ENCODE assay signal across 11 cellular contexts in genomic region chr9:104860280-104860679, GRCh38.
DNase-seq lines count a peak whose midpoint lies in the region; ATAC-seq and TF ChIP-seq lines count a peak whose summit lies in the region.
"Had no signal": no experiment of that assay in that cellular context is flagged by ENCODE, and none has a peak within 500 bp of the region (broad histone marks: within the 10 kb centered on the region; RNA-seq: fewer than 3 reads in every experiment).

No MANE protein-coding gene starts in this region.

- H3K9me3 Mint-ChIP-seq in GM23338 (peaks cover 4% of the 10 kb centered on the region; the same call in 2 of the 3 replicates), natural killer cell (no peaks in the 10 kb centered on the region)
- H3K9me3 Mint-ChIP-seq: immature natural killer cell had no signal

- no peak for TF ChIP-seq POLR2A in right lobe of liver (IDR thresholded peaks at IDR 0.05)

- peaks cover 29% of the 10 kb centered on the region; the same call in 2 of the 3 replicates for H3K36me3 Mint-ChIP-seq in GM23338 (ENCODE audit: low read depth)
- no peaks in the 10 kb centered on the region for H3K36me3 Mint-ChIP-seq in natural killer cell
- H3K36me3 Mint-ChIP-seq: immature natural killer cell had no signal

- peak; percentile 50 for ATAC-seq in HG02852 (IDR thresholded peaks at IDR 0.05; ENCODE audit: unreplicated experiment)
- peak in 1 of 4 donors; percentile 24 for ATAC-seq in right lobe of liver
- ATAC-seq in GM23338 = no peak
- no peak for ATAC-seq in natural killer cell
- ATAC-seq in HG02678 (IDR thresholded peaks at IDR 0.05; ENCODE audit: unreplicated experiment) = no peak
- ATAC-seq: PC-3 had no signal

- H3K4me3 ChIP-seq in BLaER1 treated with 17β-estradiol and CSF1 and Interleukin-3, amounts not matched to agents 10 nM and 100 nM = no peak overlapping the region
- H3K4me3 ChIP-seq in right lobe of liver (no peak overlapping the region), GM23338 (no peak overlapping the region)

- H2AFZ ChIP-seq in GM23338 = no peak overlapping the region

- H3K27ac Mint-ChIP-seq in GM23338 = no peak overlapping the region
- H3K27ac Mint-ChIP-seq in natural killer cell = no peak overlapping the region
- H3K27ac Mint-ChIP-seq: immature natural killer cell had no signal

- no peaks in the 10 kb centered on the region for H3K27me3 ChIP-seq in BLaER1 treated with 17β-estradiol and CSF1 and Interleukin-3, amounts not matched to agents 10 nM and 100 nM
- H3K27me3 ChIP-seq in right lobe of liver = no peaks in the 10 kb centered on the region
- no peaks in the 10 kb centered on the region for H3K27me3 ChIP-seq in GM23338 (ENCODE audit: insufficient read depth)

- no peaks in the 10 kb centered on the region for H3K79me2 ChIP-seq in GM23338 (replicated peaks; ENCODE audit: insufficient read depth)

- peaks cover 80 to 93% (median 86%) of the 10 kb centered on the region in 11 experiments for H3K36me3 ChIP-seq in BLaER1 treated with 17β-estradiol and CSF1 and Interleukin-3, amounts not matched to agents 10 nM and 100 nM
- H3K36me3 ChIP-seq in right lobe of liver (peaks cover 0 to 55% (median 30%) of the 10 kb centered on the region in 4 donors), GM23338 (ENCODE audit: insufficient read depth) (no peaks in the 10 kb centered on the region)

- H3K9me3 ChIP-seq in BLaER1 treated with 17β-estradiol and CSF1 and Interleukin-3, amounts not matched to agents 10 nM and 100 nM (replicated peaks in 1 of 11) = no peaks in the 10 kb centered on the region
- H3K9me3 ChIP-seq in right lobe of liver = no peaks in the 10 kb centered on the region

- H3F3A ChIP-seq in GM23338 (replicated peaks; ENCODE audit: low read depth) = peaks cover 7% of the 10 kb centered on the region; the same call in 1 of the 2 replicates

- H3K4me1 Mint-ChIP-seq in GM23338 = peaks cover 40% of the 10 kb centered on the region
- no peaks in the 10 kb centered on the region for H3K4me1 Mint-ChIP-seq in natural killer cell
- H3K4me1 Mint-ChIP-seq: immature natural killer cell had no signal

- H3K27ac ChIP-seq in BLaER1 treated with 17β-estradiol and CSF1 and Interleukin-3, amounts not matched to agents 10 nM and 100 nM = peak overlapping the region in 7 of 11 experiments; percentile 34 to 85 (median 75); a peak in 13 of 22 replicates
- H3K27ac ChIP-seq in right lobe of liver (peak overlapping the region in 2 of 3 donors; percentile 9 to 50), GM23338 (ENCODE audit: low read depth) (no peak overlapping the region)

- peak; percentile 52 for DNase-seq in SIG-M5 (lab: John Stamatoyannopoulos, UW)
- DNase-seq in right lobe of liver = no peak
- no peak for DNase-seq in GM23338 (ENCODE audit: low spot score)
- no peak for DNase-seq in natural killer cell
- DNase-seq in T-helper 1 cell = no peak
- DNase-seq: aorta, immature natural killer cell, PC-3 had no signal

- 5% methylated on average over 2 of the region's 2 CpGs for WGBS in right lobe of liver (ENCODE audit: insufficient coverage, low coverage, low lambda C conversion rate, missing lambda C conversion rate)

- peak overlapping the region in 5 of 11 experiments; percentile 8 to 89 (median 68); a peak in 8 of 22 replicates for H3K4me2 ChIP-seq in BLaER1 treated with 17β-estradiol and CSF1 and Interleukin-3, amounts not matched to agents 10 nM and 100 nM
- H3K4me2 ChIP-seq in GM23338 = no peak overlapping the region

- H3K9me2 ChIP-seq in GM23338 (ENCODE audit: insufficient read depth) = no peaks in the 10 kb centered on the region

- peaks cover 20 to 99% (median 41%) of the 10 kb centered on the region in 10 experiments for H3K4me1 ChIP-seq in BLaER1 treated with 17β-estradiol and CSF1 and Interleukin-3, amounts not matched to agents 10 nM and 100 nM
- H3K4me1 ChIP-seq in right lobe of liver (peaks cover 0 to 73% (median 30%) of the 10 kb centered on the region in 4 donors), GM23338 (ENCODE audit: insufficient read depth) (peaks cover 37% of the 10 kb centered on the region)

- H3K4me3 Mint-ChIP-seq in GM23338 = no peak overlapping the region
- no peak overlapping the region for H3K4me3 Mint-ChIP-seq in natural killer cell
- H3K4me3 Mint-ChIP-seq: immature natural killer cell had no signal

- intact Hi-C loops in right lobe of liver (cut with DNase I) (loop anchor here in 1 of 2 donors (10.0 kb wide), 1 partner anchor 295 kb away; no protein-coding TSS in a partner anchor), natural killer cell (cut with micrococcal nuclease) (no loop called here)

- peaks cover 22 to 99% (median 65%) of the 10 kb centered on the region in 11 experiments; a peak in 20 of 22 replicates for H4K20me1 ChIP-seq in BLaER1 treated with 17β-estradiol and CSF1 and Interleukin-3, amounts not matched to agents 10 nM and 100 nM
- no peaks in the 10 kb centered on the region for H4K20me1 ChIP-seq in GM23338 (replicated peaks; ENCODE audit: insufficient read depth)

- TF ChIP-seq CTCF in right lobe of liver (IDR thresholded peaks at IDR 0.05) = no peak
- no peak for TF ChIP-seq CTCF in GM23338 (conservative IDR thresholded peaks at IDR 0.05; ENCODE audit: low read depth in 2 of 2)
- TF ChIP-seq CTCF in natural killer cell (IDR thresholded peaks at IDR 0.05) = no peak

- peaks cover 12% of the 10 kb centered on the region for H3K27me3 Mint-ChIP-seq in GM23338 (ENCODE audit: insufficient read depth, low read depth, poor library complexity)
- no peaks in the 10 kb centered on the region for H3K27me3 Mint-ChIP-seq in natural killer cell (ENCODE audit: low read depth in 2 of 2)

- peak overlapping the region in 5 of 11 experiments; percentile 3 to 78 (median 54); a peak in 8 of 22 replicates for H3K9ac ChIP-seq in BLaER1 treated with 17β-estradiol and CSF1 and Interleukin-3, amounts not matched to agents 10 nM and 100 nM

TF ChIP-seq in GM23338, 12 proteins besides CTCF, POLR2A, EP300 and RAD21 (continues in another document):
- no peak for TF ChIP-seq REST (IDR thresholded peaks at IDR 0.05; ENCODE audit: unreplicated experiment)
